In the genomic region with DNA sequence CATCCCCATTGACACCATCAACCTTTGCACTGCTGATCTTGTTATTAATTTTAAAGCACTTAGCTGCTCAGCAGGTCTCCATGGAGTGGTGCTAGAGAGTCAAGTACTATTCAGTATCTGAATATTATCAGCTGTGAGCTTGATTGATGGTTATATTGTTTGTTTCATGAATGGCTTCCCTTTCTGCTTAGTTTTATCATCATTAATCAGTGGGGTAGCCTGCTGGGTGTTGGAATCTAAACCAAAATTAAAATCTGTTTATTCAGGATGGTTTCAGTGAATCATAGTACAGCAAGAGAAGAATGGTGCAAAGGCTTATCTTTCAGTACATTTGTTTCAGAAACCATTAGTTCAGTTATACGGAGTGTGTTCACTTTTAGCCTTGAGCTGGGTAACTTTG, we compare ENCODE assay signal across 8 cellular contexts. TPM values are rescaled to one million over a fixed set of nuclear protein-coding genes. Genes with fewer than 3 reads are reported as not detected.
DNase-seq lines count a peak whose midpoint lies in the region; ATAC-seq, FAIRE-seq and TF ChIP-seq lines count a peak whose summit lies in the region.
"Had no signal": no experiment of that assay in that cellular context is flagged by ENCODE, and none has a peak within 500 bp of the region (broad histone marks: within the 10 kb centered on the region; RNA-seq: fewer than 3 reads in every experiment).

No MANE protein-coding gene starts in this region.

- H3K27me3 Mint-ChIP-seq in activated T-cell treated with anti-CD3 and anti-CD28 coated beads, Interleukin-2, amount 50 U/mL, for 4 hours (ENCODE audit: low read depth) = peaks cover 2% of the 10 kb centered on the region

- peak; percentile 85 for FAIRE-seq in GM12878 (lab: Jason Lieb, UNC)

- TF ChIP-seq RAD21 in HCT116 (IDR thresholded peaks at IDR 0.05; ENCODE audit: low read depth) = peak; percentile 58
- TF ChIP-seq RAD21 in GM12878 (IDR thresholded peaks at IDR 0.05; ENCODE audit: insufficient read depth, low read depth, low read length) = peak; percentile 88

- H3K9ac ChIP-seq in HCT116 (ENCODE audit: low read length) (no peak overlapping the region), GM12878 (ENCODE audit: control insufficient read depth, insufficient read depth, low read length) (no peak overlapping the region)

- no peak for TF ChIP-seq POLR2A in HCT116 (IDR thresholded peaks at IDR 0.05; ENCODE audit: borderline replicate concordance, extremely low read depth, insufficient read depth, insufficient read length)
- TF ChIP-seq POLR2A in GM12878 (IDR thresholded peaks at IDR 0.05; ENCODE audit: low read depth, low read length) = no peak

- intact Hi-C loops in HCT116 (cut with micrococcal nuclease) = loop anchor here (1.0 to 5.0 kb wide), 2 partner anchors 72 to 259 kb away; no protein-coding TSS in a partner anchor
- intact Hi-C loops in GM12878 (cut with micrococcal nuclease; ENCODE audit: unreplicated experiment) = loop anchor here (1.0 to 2.0 kb wide), 2 partner anchors 72 to 260 kb away; no protein-coding TSS in a partner anchor

- H3K4me1 ChIP-seq in HCT116 (ENCODE audit: control insufficient read depth in 1 of 2, insufficient read depth in 2 of 2, low read length in 2 of 2) (no peaks in the 10 kb centered on the region), GM12878 (ENCODE audit: control insufficient read depth, insufficient read depth, low read length) (peaks cover 8% of the 10 kb centered on the region; the same call in 1 of the 2 replicates)

- H3K4me3 Mint-ChIP-seq in activated T-cell treated with anti-CD3 and anti-CD28 coated beads, Interleukin-2, amount 50 U/mL, for 4 hours = no peak overlapping the region

- no peaks in the 10 kb centered on the region for H3K9me2 ChIP-seq in HCT116 (ENCODE audit: insufficient read depth)

- TF ChIP-seq CTCF in GM12872 (IDR thresholded peaks at IDR 0.05; ENCODE audit: insufficient read depth, low read depth, low read length) (peak; percentile 63), HCT116 (IDR thresholded peaks at IDR 0.05 in 2 of 3, conservative IDR thresholded peaks at IDR 0.05 in 1 of 3; ENCODE audit: borderline replicate concordance in 1 of 3, insufficient read depth in 1 of 3, low read depth in 2 of 3, low read length in 2 of 3) (peak; percentile 22 to 62 (median 37); a peak in 4 of 6 replicates), GM12878 (IDR thresholded peaks at IDR 0.05 in 2 of 3, conservative IDR thresholded peaks at IDR 0.05 in 1 of 3; ENCODE audit: control insufficient read depth in 2 of 3, extremely low read depth in 1 of 3, insufficient read depth in 1 of 3, low read depth in 3 of 3, low read length in 3 of 3) (peak; percentile 68 to 81 (median 75); a peak in 5 of 6 replicates)

- CTCF ChIA-PET in HCT116 (lab: Charles Lee) = interaction anchor here (0.8 to 2.0 kb wide), 12 partner anchors 9 to 176 kb away, joined by 3 to 15 read pairs (median 4); no protein-coding TSS in a partner anchor
- CTCF ChIA-PET in GM12878 (lab: Yijun Ruan, JAX) = interaction anchor here (0.5 to 6.2 kb wide), 55 partner anchors 9 to 628 kb away, joined by 3 to 174 read pairs (median 4); no protein-coding TSS in a partner anchor

- in situ Hi-C loops in GM12878 (cut with MboI) = loop anchor here (5.0 kb wide), 1 partner anchor 69 kb away; no protein-coding TSS in a partner anchor

- H3K4me3 ChIP-seq in HCT116 (replicated peaks in 1 of 2; ENCODE audit: low read depth in 1 of 2, low read length in 2 of 2) (no peak overlapping the region), GM12878 (no peak overlapping the region)

- POLR2A ChIA-PET in HCT116 (lab: Charles Lee) = interaction anchor here (1.2 kb wide), 1 partner anchor 14 kb away, joined by 6 read pairs; no protein-coding TSS in a partner anchor
- POLR2A ChIA-PET in GM12878 (lab: Charles Lee) = interaction anchor here (0.9 kb wide), 1 partner anchor 72 kb away, joined by 5 read pairs; no protein-coding TSS in a partner anchor

- no peaks in the 10 kb centered on the region for H3K79me2 ChIP-seq in HCT116 (ENCODE audit: insufficient read depth, low read length)
- no peaks in the 10 kb centered on the region for H3K79me2 ChIP-seq in GM12878 (ENCODE audit: control insufficient read depth, insufficient read depth, low read length)

- H3K27ac ChIP-seq in HCT116 (ENCODE audit: low read depth, low read length) = no peak overlapping the region
- no peak overlapping the region for H3K27ac ChIP-seq in GM12878 (ENCODE audit: control insufficient read depth, insufficient read depth)
- H3K27ac ChIP-seq: neutrophil had no signal

- H2AFZ ChIP-seq in HCT116 (ENCODE audit: low read depth, low read length, poor library complexity, severe bottlenecking) (no peak overlapping the region), GM12878 (ENCODE audit: control insufficient read depth, low read depth, low read length) (no peak overlapping the region)

- peak; percentile 23 for DNase-seq in HCT116 (ENCODE audit: low read depth, low spot score)
- DNase-seq in NCI-H146 treated with DMSO at 0.1 percent for 48 hours (lab: John Stamatoyannopoulos, UW; ENCODE audit: unreplicated experiment) = peak; percentile 53
- DNase-seq in GM12878 (ENCODE audit: low read depth, low spot score) = no peak
- DNase-seq in midbrain (lab: John Stamatoyannopoulos, UW) = peak; percentile 29
- DNase-seq in activated T-cell treated with anti-CD3 and anti-CD28 coated beads, Interleukin-2, amount 50 U/mL, for 4 hours = no peak

- no peaks in the 10 kb centered on the region for H3K9me3 Mint-ChIP-seq in activated T-cell treated with anti-CD3 and anti-CD28 coated beads, Interleukin-2, amount 50 U/mL, for 4 hours

- H4K20me1 ChIP-seq in HCT116 (ENCODE audit: insufficient read depth) = no peaks in the 10 kb centered on the region
- no peaks in the 10 kb centered on the region for H4K20me1 ChIP-seq in GM12878 (ENCODE audit: control insufficient read depth, insufficient read depth)

- no TSS peak for BruUV-seq in HCT116 (replicated peaks; lab: Mats Ljungman, UMichigan)
- BruUV-seq in GM12878 (replicated peaks; lab: Mats Ljungman, UMichigan) = no TSS peak

- no peaks in the 10 kb centered on the region for H3K27me3 ChIP-seq in HCT116 (ENCODE audit: insufficient read depth, low read length)
- H3K27me3 ChIP-seq in GM12878 (replicated peaks in 1 of 2; ENCODE audit: control insufficient read depth in 2 of 2, insufficient read depth in 2 of 2, low read length in 1 of 2) = no peaks in the 10 kb centered on the region
- H3K27me3 ChIP-seq: neutrophil had no signal

- H3K4me2 ChIP-seq in HCT116 (ENCODE audit: low read length) (no peak overlapping the region), GM12878 (ENCODE audit: control insufficient read depth, insufficient read depth) (no peak overlapping the region)

- no peaks in the 10 kb centered on the region for H3K36me3 ChIP-seq in HCT116 (ENCODE audit: control insufficient read depth in 1 of 2, insufficient read depth in 2 of 2, low read length in 2 of 2)
- no peaks in the 10 kb centered on the region for H3K36me3 ChIP-seq in GM12878 (ENCODE audit: control insufficient read depth in 2 of 2, insufficient read depth in 2 of 2, low read length in 1 of 2)
- H3K36me3 ChIP-seq: neutrophil had no signal

- 100% methylated on average over 1 of the region's 1 CpG for WGBS in GM12878 (ENCODE audit: insufficient coverage, insufficient replicate concordance, low lambda C conversion rate, missing lambda C conversion rate)

- no peaks in the 10 kb centered on the region for H3K36me3 Mint-ChIP-seq in activated T-cell treated with anti-CD3 and anti-CD28 coated beads, Interleukin-2, amount 50 U/mL, for 4 hours (ENCODE audit: insufficient read depth)

- H3K9me3 ChIP-seq in HCT116 (ENCODE audit: control insufficient read depth in 1 of 2, insufficient read depth in 1 of 2, low read depth in 1 of 2, low read length in 2 of 2) (no peaks in the 10 kb centered on the region), GM12878 (replicated peaks; ENCODE audit: control insufficient read depth, insufficient read depth, low read length) (no peaks in the 10 kb centered on the region)
- H3K9me3 ChIP-seq: neutrophil had no signal

- ATAC-seq in HCT116 (peak; percentile 85), GM12878 (peak; percentile 95), HG02588 (IDR thresholded peaks at IDR 0.05; ENCODE audit: unreplicated experiment) (no peak)
- no peak for ATAC-seq in activated T-cell treated with anti-CD3 and anti-CD28 coated beads, Interleukin-2, amount 50 U/mL, for 4 hours

- H3K4me1 Mint-ChIP-seq in activated T-cell treated with anti-CD3 and anti-CD28 coated beads, Interleukin-2, amount 50 U/mL, for 4 hours (ENCODE audit: low read depth) = no peaks in the 10 kb centered on the region

- no peak for TF ChIP-seq EP300 in GM12878 (IDR thresholded peaks at IDR 0.05; ENCODE audit: borderline replicate concordance in 1 of 2, control insufficient read depth in 1 of 2, low read depth in 2 of 2, low read length in 2 of 2)

- SMC1A ChIA-PET in GM12878 (lab: Charles Lee; ENCODE audit: uncharacterized antibody, unreplicated experiment) = interaction anchor here (0.6 to 6.2 kb wide), 37 partner anchors 9 to 491 kb away, joined by 3 to 98 read pairs (median 5); no protein-coding TSS in a partner anchor

- RAD21 ChIA-PET in HCT116 (lab: Charles Lee; ENCODE audit: low non-redundant PET in 1 of 2, low total read pairs in 2 of 2, uncharacterized antibody in 2 of 2, unreplicated experiment in 2 of 2) = interaction anchor here in 1 of 2 experiments (1.1 kb wide), 1 partner anchor 72 kb away, joined by 3 read pairs; no protein-coding TSS in a partner anchor
- RAD21 ChIA-PET in GM12878 (lab: Charles Lee; ENCODE audit: unreplicated experiment) = interaction anchor here (0.6 to 3.7 kb wide), 31 partner anchors 9 to 660 kb away, joined by 3 to 75 read pairs (median 5); no protein-coding TSS in a partner anchor

RNA-seq across cellular contexts. Expression of a gene that starts 42.5 kb away (rescaled TPM):
- total RNA-seq in HCT116 (2021; ENCODE audit: unreplicated experiment) (0.07 TPM), GM12878 (2014; rRNA removed) (0.27 TPM in 1 of 2 replicates, not detected in the other), GM12878 (2014; rRNA removed; fragmentation: Illumina TruSeq; extraction: Trizol) (0.27 and 0.28 TPM in 2 replicates), GM12878 (2021) (0.16 and 0.23 TPM in 2 replicates)
- polyA plus RNA-seq in HCT116 (2012) = 0.04 TPM in 1 of 2 replicates, not detected in the other
- not detected in 2 replicates for total RNA-seq in GM12878 (2013; cell fraction: nucleolus; rRNA removed)
- not detected for polyA plus RNA-seq in GM12878 (2011; ENCODE audit: low read depth)
- polyA plus RNA-seq in GM12878 (2011; rRNA removed) (0.68 and 1.1 TPM in 2 replicates), GM12878 (2014; fragmentation: Illumina TruSeq; extraction: Trizol) (0.16 and 0.40 TPM in 2 replicates), GM12878 (2014; fragmentation: Nextera tagmentation; extraction: Ambion mirVana) (under 1 TPM; 0.15 to 0.16 TPM), GM12878 (2014; rRNA removed) (0.09 TPM in 1 of 2 replicates, not detected in the other), GM12878 (2016; fragmentation: Nextera tagmentation; extraction: Ambion mirVana) (under 1 TPM; 0.13 to 0.34 TPM)
- 0.25 and 0.33 TPM in 2 replicates for polyA plus RNA-seq in GM12878 (2011; cell fraction: cytosol; rRNA removed)
- 0.90 and 1.0 TPM in 2 replicates for polyA plus RNA-seq in GM12878 (2011; cell fraction: nucleus; rRNA removed)
- polyA plus RNA-seq in GM12878 (2012) = not detected in 2 replicates
- polyA minus RNA-seq in GM12878 (2011; rRNA and poly(A)+ RNA removed) = 0.41 and 0.73 TPM in 2 replicates
- 1.1 TPM in 1 of 2 replicates, not detected in the other for polyA minus RNA-seq in GM12878 (2011; cell fraction: cytosol; rRNA and poly(A)+ RNA removed)
- 0.24 and 0.48 TPM in 2 replicates for polyA minus RNA-seq in GM12878 (2011; cell fraction: nucleus; rRNA and poly(A)+ RNA removed)
- total RNA-seq in activated T-cell treated with anti-CD3 and anti-CD28 coated beads, Interleukin-2, amount 50 U/mL, for 4 hours = not detected

Comparison
In these comparisons a context has a peak if more than half of its experiments do, and no peak if none do; other contexts are left out.
1. ATAC-seq: peak in HCT116 (single experiment) and GM12878 (single experiment); none in activated T-cell treated with anti-CD3 and anti-CD28 coated beads, Interleukin-2, amount 50 U/mL, for 4 hours (0 of 2) and HG02588 (single experiment).
2. DNase-seq: peak in HCT116 (single experiment), NCI-H146 treated with DMSO at 0.1 percent for 48 hours (single experiment) and midbrain (single experiment); none in GM12878 (single experiment) and activated T-cell treated with anti-CD3 and anti-CD28 coated beads, Interleukin-2, amount 50 U/mL, for 4 hours (single experiment).
3. Peak in every context shown above with its lines, with median percentiles within 50 percentile points of each other: CTCF ChIP-seq.